In genomic region chr1:81323862-81324261, GRCh38 we compare ENCODE assay signal across 36 cellular contexts.
"Had no signal": no experiment of that assay in that cellular context is flagged by ENCODE, and none has a peak within 500 bp of the region (broad histone marks: within the 10 kb centered on the region; RNA-seq: fewer than 3 reads in every experiment).

No MANE protein-coding gene starts in this region.

- H3K27ac ChIP-seq: ascending aorta, cardiac muscle cell, VCaP had no signal

- H3K9me3 Mint-ChIP-seq: activated CD4-positive, alpha-beta T cell treated with anti-CD3 and anti-CD28 coated beads, Interleukin-2, amount 10 ng/mL, durations not matched to agents 7 days and 5 days; activated T-helper 2 cell treated with anti-CD3 and anti-CD28 coated beads, Interferon-gamma antibody, Interleukin-2, Interleukin-4, amounts not matched to agents 10 μg/mL and 5 μg/mL and 100 μg/mL, durations not matched to agents 14 hours and 24 hours and 36 hours; T-helper 1 cell treated with Interleukin-12 subunit alpha and Interleukin-12 subunit beta and Interleukin-4 antibody, amounts not matched to agents 30 μg/mL and 1 μg/mL, for 36 hours had no signal

- H3K4me1 Mint-ChIP-seq: activated CD4-positive, alpha-beta memory T cell treated with anti-CD3 and anti-CD28 coated beads, Interleukin-2, amount 10 ng/mL, durations not matched to agents 7 days and 5 days; activated CD4-positive, alpha-beta T cell treated with anti-CD3 and anti-CD28 coated beads for 36 hours; activated CD4-positive, alpha-beta T cell treated with anti-CD3 and anti-CD28 coated beads, Interleukin-2, amount 10 ng/mL, durations not matched to agents 7 days and 5 days; activated CD8-positive, alpha-beta memory T cell treated with anti-CD3 and anti-CD28 coated beads, Interleukin-2, amount 10 ng/mL, durations not matched to agents 7 days and 5 days; activated naive CD4-positive, alpha-beta T cell treated with anti-CD3 and anti-CD28 coated beads, Interleukin-2, amount 10 ng/mL, durations not matched to agents 7 days and 5 days; activated naive CD4-positive, alpha-beta T cell treated with anti-CD3 and anti-CD28 coated beads, Interleukin-2, amount 50 U/mL, for 24 hours; activated naive CD8-positive, alpha-beta T cell treated with anti-CD3 and anti-CD28 coated beads, Interleukin-2, amount 10 ng/mL, durations not matched to agents 7 days and 5 days; activated naive CD8-positive, alpha-beta T cell treated with anti-CD3 and anti-CD28 coated beads, Interleukin-2, amount 50 U/mL, for 24 hours; central memory CD8-positive, alpha-beta T cell had no signal

- H3K4me1 ChIP-seq: ascending aorta had no signal

- H3K27ac Mint-ChIP-seq: activated CD4-positive, alpha-beta memory T cell treated with anti-CD3 and anti-CD28 coated beads, Interleukin-2, amount 10 ng/mL, durations not matched to agents 7 days and 5 days; activated CD4-positive, alpha-beta T cell treated with anti-CD3 and anti-CD28 coated beads for 36 hours; activated CD4-positive, alpha-beta T cell treated with anti-CD3 and anti-CD28 coated beads, Interleukin-2, amount 10 ng/mL, durations not matched to agents 7 days and 5 days; activated CD8-positive, alpha-beta memory T cell treated with anti-CD3 and anti-CD28 coated beads, Interleukin-2, amount 10 ng/mL, durations not matched to agents 7 days and 5 days; activated CD8-positive, alpha-beta T cell treated with anti-CD3 and anti-CD28 coated beads, Interleukin-2, amount 10 ng/mL, durations not matched to agents 7 days and 5 days; activated naive CD4-positive, alpha-beta T cell treated with anti-CD3 and anti-CD28 coated beads, Interleukin-2, amount 10 ng/mL, durations not matched to agents 7 days and 5 days; activated naive CD4-positive, alpha-beta T cell treated with anti-CD3 and anti-CD28 coated beads, Interleukin-2, amount 50 U/mL, for 24 hours; activated naive CD8-positive, alpha-beta T cell; activated naive CD8-positive, alpha-beta T cell treated with anti-CD3 and anti-CD28 coated beads, Interleukin-2, amount 10 ng/mL, durations not matched to agents 7 days and 5 days; activated naive CD8-positive, alpha-beta T cell treated with anti-CD3 and anti-CD28 coated beads, Interleukin-2, amount 50 U/mL, for 24 hours; activated T-cell treated with anti-CD3 and anti-CD28 coated beads, Interleukin-2, amount 50 U/mL, for 24 hours; activated T-helper 2 cell treated with anti-CD3 and anti-CD28 coated beads, Interferon-gamma antibody, Interleukin-2, Interleukin-4, amounts not matched to agents 10 μg/mL and 5 μg/mL and 100 μg/mL, durations not matched to agents 14 hours and 24 hours and 36 hours; brain; T-helper 1 cell treated with Interleukin-12 subunit alpha and Interleukin-12 subunit beta and Interleukin-4 antibody, amounts not matched to agents 30 μg/mL and 1 μg/mL, for 36 hours; T-helper 2 cell treated with Interferon-gamma antibody and Interleukin-4, amounts not matched to agents 5 μg/mL and 100 μg/mL, for 36 hours had no signal

- H3K4me3 Mint-ChIP-seq: activated CD4-positive, alpha-beta memory T cell treated with anti-CD3 and anti-CD28 coated beads, Interleukin-2, amount 10 ng/mL, durations not matched to agents 7 days and 5 days; activated CD4-positive, alpha-beta T cell treated with anti-CD3 and anti-CD28 coated beads for 36 hours; activated CD4-positive, alpha-beta T cell treated with anti-CD3 and anti-CD28 coated beads, Interleukin-2, amount 10 ng/mL, durations not matched to agents 7 days and 5 days; activated CD8-positive, alpha-beta memory T cell treated with anti-CD3 and anti-CD28 coated beads, Interleukin-2, amount 10 ng/mL, durations not matched to agents 7 days and 5 days; activated CD8-positive, alpha-beta T cell treated with anti-CD3 and anti-CD28 coated beads, Interleukin-2, amount 10 ng/mL, durations not matched to agents 7 days and 5 days; activated naive CD4-positive, alpha-beta T cell treated with anti-CD3 and anti-CD28 coated beads, Interleukin-2, amount 10 ng/mL, durations not matched to agents 7 days and 5 days; activated naive CD4-positive, alpha-beta T cell treated with anti-CD3 and anti-CD28 coated beads, Interleukin-2, amount 50 U/mL, for 24 hours; activated naive CD8-positive, alpha-beta T cell; activated naive CD8-positive, alpha-beta T cell treated with anti-CD3 and anti-CD28 coated beads, Interleukin-2, amount 10 ng/mL, durations not matched to agents 7 days and 5 days; activated naive CD8-positive, alpha-beta T cell treated with anti-CD3 and anti-CD28 coated beads, Interleukin-2, amount 50 U/mL, for 24 hours; activated T-cell treated with anti-CD3 and anti-CD28 coated beads, Interleukin-2, amount 50 U/mL, for 24 hours; brain; central memory CD8-positive, alpha-beta T cell; T-helper 1 cell treated with Interleukin-12 subunit alpha and Interleukin-12 subunit beta and Interleukin-4 antibody, amounts not matched to agents 30 μg/mL and 1 μg/mL, for 36 hours; T-helper 2 cell treated with Interferon-gamma antibody and Interleukin-4, amounts not matched to agents 5 μg/mL and 100 μg/mL, for 36 hours had no signal

- ATAC-seq: activated CD4-positive, alpha-beta T cell treated with anti-CD3 and anti-CD28 coated beads for 36 hours; activated CD4-positive, CD25-positive, alpha-beta regulatory T cell treated with anti-CD3 and anti-CD28 coated beads, Interleukin-2, amount 50 U/mL, for 24 hours; activated CD8-positive, alpha-beta memory T cell treated with anti-CD3 and anti-CD28 coated beads, Interleukin-2, amount 10 ng/mL, durations not matched to agents 7 days and 5 days; activated CD8-positive, alpha-beta T cell treated with anti-CD3 and anti-CD28 coated beads, Interleukin-2, amount 10 ng/mL, durations not matched to agents 7 days and 5 days; activated naive CD8-positive, alpha-beta T cell treated with anti-CD3 and anti-CD28 coated beads, Interleukin-2, amount 50 U/mL, for 24 hours had no signal

- H3K9me3 ChIP-seq: ascending aorta had no signal

- H3K36me3 ChIP-seq: ascending aorta, cardiac muscle cell had no signal

- H3K36me3 Mint-ChIP-seq: activated CD8-positive, alpha-beta memory T cell treated with anti-CD3 and anti-CD28 coated beads, Interleukin-2, amount 10 ng/mL, durations not matched to agents 7 days and 5 days; activated naive CD4-positive, alpha-beta T cell treated with anti-CD3 and anti-CD28 coated beads, Interleukin-2, amount 10 ng/mL, durations not matched to agents 7 days and 5 days; activated naive CD4-positive, alpha-beta T cell treated with anti-CD3 and anti-CD28 coated beads, Interleukin-2, amount 50 U/mL, for 24 hours; activated naive CD8-positive, alpha-beta T cell; activated naive CD8-positive, alpha-beta T cell treated with anti-CD3 and anti-CD28 coated beads, Interleukin-2, amount 10 ng/mL, durations not matched to agents 7 days and 5 days; brain had no signal

- DNase-seq: activated CD4-positive, alpha-beta memory T cell treated with anti-CD3 and anti-CD28 coated beads, Interleukin-2, amount 10 ng/mL, durations not matched to agents 7 days and 5 days; activated CD4-positive, alpha-beta T cell treated with anti-CD3 and anti-CD28 coated beads for 1 hour; activated CD4-positive, alpha-beta T cell treated with anti-CD3 and anti-CD28 coated beads for 36 hours; activated CD4-positive, alpha-beta T cell treated with anti-CD3 and anti-CD28 coated beads for 48 hours; activated CD4-positive, alpha-beta T cell treated with anti-CD3 and anti-CD28 coated beads, Interleukin-2, amount 10 ng/mL, durations not matched to agents 7 days and 5 days; activated CD4-positive, alpha-beta T cell treated with anti-CD3 and anti-CD28 coated beads, Interleukin-2, amount 50 U/mL, for 48 hours; activated CD4-positive, CD25-positive, alpha-beta regulatory T cell; activated CD8-positive, alpha-beta memory T cell treated with anti-CD3 and anti-CD28 coated beads for 24 hours; activated CD8-positive, alpha-beta memory T cell treated with anti-CD3 and anti-CD28 coated beads, Interleukin-2, amount 10 ng/mL, durations not matched to agents 7 days and 5 days; activated CD8-positive, alpha-beta memory T cell treated with anti-CD3 and anti-CD28 coated beads, Interleukin-2, amount 50 U/mL, for 48 hours; activated CD8-positive, alpha-beta T cell treated with anti-CD3 and anti-CD28 coated beads, Interleukin-2, amount 10 ng/mL, durations not matched to agents 7 days and 5 days; activated effector memory CD4-positive, alpha-beta T cell treated with Interleukin-2 at 50 U/mL for 16 hours; activated gamma-delta T cell; activated naive CD4-positive, alpha-beta T cell treated with anti-CD3 and anti-CD28 coated beads, Interleukin-2, amount 10 ng/mL, durations not matched to agents 7 days and 5 days; activated naive CD4-positive, alpha-beta T cell treated with Interleukin-2 at 50 U/mL for 16 hours; activated naive CD8-positive, alpha-beta T cell treated with anti-CD3 and anti-CD28 coated beads, Interleukin-2, amount 10 ng/mL, durations not matched to agents 7 days and 5 days; activated naive CD8-positive, alpha-beta T cell treated with anti-CD3 and anti-CD28 coated beads, Interleukin-2, amount 50 U/mL, for 24 hours; activated T-cell treated with anti-CD3 and anti-CD28 coated beads, Interleukin-2, amount 50 U/mL, for 24 hours; activated T-cell treated with anti-CD3 and anti-CD28 coated beads, Interleukin-2, amount 50 U/mL, for 48 hours; amygdala; anterior cingulate cortex; caudate nucleus; cerebellar nuclear complex; T-helper 2 cell; T-helper 9 cell had no signal

- H3K4me3 ChIP-seq: ascending aorta, cardiac muscle cell had no signal

- H3K27me3 ChIP-seq: ascending aorta, cardiac muscle cell had no signal

- H3K27me3 Mint-ChIP-seq: activated CD4-positive, alpha-beta memory T cell treated with anti-CD3 and anti-CD28 coated beads, Interleukin-2, amount 10 ng/mL, durations not matched to agents 7 days and 5 days; activated CD4-positive, alpha-beta T cell treated with anti-CD3 and anti-CD28 coated beads for 36 hours; activated CD4-positive, alpha-beta T cell treated with anti-CD3 and anti-CD28 coated beads, Interleukin-2, amount 10 ng/mL, durations not matched to agents 7 days and 5 days; activated CD8-positive, alpha-beta memory T cell treated with anti-CD3 and anti-CD28 coated beads, Interleukin-2, amount 10 ng/mL, durations not matched to agents 7 days and 5 days; activated naive CD4-positive, alpha-beta T cell treated with anti-CD3 and anti-CD28 coated beads, Interleukin-2, amount 10 ng/mL, durations not matched to agents 7 days and 5 days; activated naive CD4-positive, alpha-beta T cell treated with anti-CD3 and anti-CD28 coated beads, Interleukin-2, amount 50 U/mL, for 24 hours; activated naive CD8-positive, alpha-beta T cell; activated naive CD8-positive, alpha-beta T cell treated with anti-CD3 and anti-CD28 coated beads, Interleukin-2, amount 10 ng/mL, durations not matched to agents 7 days and 5 days; activated naive CD8-positive, alpha-beta T cell treated with anti-CD3 and anti-CD28 coated beads, Interleukin-2, amount 50 U/mL, for 24 hours; activated T-cell treated with anti-CD3 and anti-CD28 coated beads, Interleukin-2, amount 50 U/mL, for 24 hours; brain; central memory CD8-positive, alpha-beta T cell had no signal
